Comparison of ENCODE assay signal across 2 cellular contexts in the genomic region with DNA sequence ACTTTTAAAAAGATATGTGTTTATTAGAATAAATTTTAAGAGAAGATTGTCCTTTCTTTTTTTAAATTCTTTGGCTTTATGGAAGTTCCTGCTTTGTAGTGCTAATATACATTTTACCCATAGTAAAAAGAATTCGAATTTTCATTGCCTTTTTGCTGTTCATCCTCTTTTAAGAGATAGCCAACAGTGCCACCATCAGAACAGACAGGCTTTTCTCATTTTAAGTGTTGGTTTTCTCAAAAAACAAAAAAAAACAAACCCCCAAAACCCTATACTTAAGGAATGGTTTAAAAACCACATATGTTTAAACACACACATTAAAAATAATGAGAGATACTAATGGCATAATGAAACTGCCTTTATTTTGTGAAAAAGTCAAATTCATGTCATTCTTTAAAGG.
TF ChIP-seq lines count a peak whose summit lies in the region.

No MANE protein-coding gene starts in this region.

TF ChIP-seq in SK-N-SH, 30 proteins besides CTCF, POLR2A, EP300 and RAD21 (continued from another document):
- TF ChIP-seq, protein P1, sequence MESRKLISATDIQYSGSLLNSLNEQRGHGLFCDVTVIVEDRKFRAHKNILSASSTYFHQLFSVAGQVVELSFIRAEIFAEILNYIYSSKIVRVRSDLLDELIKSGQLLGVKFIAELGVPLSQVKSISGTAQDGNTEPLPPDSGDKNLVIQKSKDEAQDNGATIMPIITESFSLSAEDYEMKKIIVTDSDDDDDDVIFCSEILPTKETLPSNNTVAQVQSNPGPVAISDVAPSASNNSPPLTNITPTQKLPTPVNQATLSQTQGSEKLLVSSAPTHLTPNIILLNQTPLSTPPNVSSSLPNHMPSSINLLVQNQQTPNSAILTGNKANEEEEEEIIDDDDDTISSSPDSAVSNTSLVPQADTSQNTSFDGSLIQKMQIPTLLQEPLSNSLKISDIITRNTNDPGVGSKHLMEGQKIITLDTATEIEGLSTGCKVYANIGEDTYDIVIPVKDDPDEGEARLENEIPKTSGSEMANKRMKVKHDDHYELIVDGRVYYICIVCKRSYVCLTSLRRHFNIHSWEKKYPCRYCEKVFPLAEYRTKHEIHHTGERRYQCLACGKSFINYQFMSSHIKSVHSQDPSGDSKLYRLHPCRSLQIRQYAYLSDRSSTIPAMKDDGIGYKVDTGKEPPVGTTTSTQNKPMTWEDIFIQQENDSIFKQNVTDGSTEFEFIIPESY (IDR thresholded peaks at IDR 0.05; ENCODE audit: borderline replicate concordance, low read depth), result no peak
- TF ChIP-seq FOSL2 (IDR thresholded peaks at IDR 0.05; ENCODE audit: borderline replicate concordance, low read depth), result no peak
- TF ChIP-seq, protein P2, sequence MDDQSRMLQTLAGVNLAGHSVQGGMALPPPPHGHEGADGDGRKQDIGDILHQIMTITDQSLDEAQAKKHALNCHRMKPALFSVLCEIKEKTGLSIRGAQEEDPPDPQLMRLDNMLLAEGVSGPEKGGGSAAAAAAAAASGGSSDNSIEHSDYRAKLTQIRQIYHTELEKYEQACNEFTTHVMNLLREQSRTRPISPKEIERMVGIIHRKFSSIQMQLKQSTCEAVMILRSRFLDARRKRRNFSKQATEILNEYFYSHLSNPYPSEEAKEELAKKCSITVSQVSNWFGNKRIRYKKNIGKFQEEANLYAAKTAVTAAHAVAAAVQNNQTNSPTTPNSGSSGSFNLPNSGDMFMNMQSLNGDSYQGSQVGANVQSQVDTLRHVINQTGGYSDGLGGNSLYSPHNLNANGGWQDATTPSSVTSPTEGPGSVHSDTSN (IDR thresholded peaks at IDR 0.05), result no peak
- TF ChIP-seq, protein P3, sequence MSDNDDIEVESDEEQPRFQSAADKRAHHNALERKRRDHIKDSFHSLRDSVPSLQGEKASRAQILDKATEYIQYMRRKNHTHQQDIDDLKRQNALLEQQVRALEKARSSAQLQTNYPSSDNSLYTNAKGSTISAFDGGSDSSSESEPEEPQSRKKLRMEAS (IDR thresholded peaks at IDR 0.05; ENCODE audit: low read depth), result no peak
- no peak for TF ChIP-seq POLR2AphosphoS5 (IDR thresholded peaks at IDR 0.05; ENCODE audit: low read depth, low read length)

TF ChIP-seq in SK-N-SH treated with all-trans-retinoic acid at 6 μM for 48 hours, 23 proteins besides CTCF, POLR2A, EP300 and RAD21 (continued from another document):
- TF ChIP-seq ESRRG (CRISPR knock-in tag; IDR thresholded peaks at IDR 0.05) (no peak), CSDC2 (CRISPR knock-in tag; IDR thresholded peaks at IDR 0.05) (no peak), ZNF70 (CRISPR knock-in tag; IDR thresholded peaks at IDR 0.05) (no peak), ZC3H10 (CRISPR knock-in tag; IDR thresholded peaks at IDR 0.05) (no peak), PATZ1 (CRISPR knock-in tag; IDR thresholded peaks at IDR 0.05; ENCODE audit: borderline replicate concordance) (no peak), BACH2 (CRISPR knock-in tag; IDR thresholded peaks at IDR 0.05; ENCODE audit: borderline replicate concordance) (no peak), ARNTL (CRISPR knock-in tag; IDR thresholded peaks at IDR 0.05; ENCODE audit: borderline replicate concordance, low read depth) (no peak), ISL1 (CRISPR knock-in tag; IDR thresholded peaks at IDR 0.05) (no peak), ZNF8 (CRISPR knock-in tag; IDR thresholded peaks at IDR 0.05) (no peak), RARB (CRISPR knock-in tag; IDR thresholded peaks at IDR 0.05) (no peak), CREB5 (CRISPR knock-in tag; IDR thresholded peaks at IDR 0.05; ENCODE audit: low read depth) (no peak)
- TF ChIP-seq, protein P4, sequence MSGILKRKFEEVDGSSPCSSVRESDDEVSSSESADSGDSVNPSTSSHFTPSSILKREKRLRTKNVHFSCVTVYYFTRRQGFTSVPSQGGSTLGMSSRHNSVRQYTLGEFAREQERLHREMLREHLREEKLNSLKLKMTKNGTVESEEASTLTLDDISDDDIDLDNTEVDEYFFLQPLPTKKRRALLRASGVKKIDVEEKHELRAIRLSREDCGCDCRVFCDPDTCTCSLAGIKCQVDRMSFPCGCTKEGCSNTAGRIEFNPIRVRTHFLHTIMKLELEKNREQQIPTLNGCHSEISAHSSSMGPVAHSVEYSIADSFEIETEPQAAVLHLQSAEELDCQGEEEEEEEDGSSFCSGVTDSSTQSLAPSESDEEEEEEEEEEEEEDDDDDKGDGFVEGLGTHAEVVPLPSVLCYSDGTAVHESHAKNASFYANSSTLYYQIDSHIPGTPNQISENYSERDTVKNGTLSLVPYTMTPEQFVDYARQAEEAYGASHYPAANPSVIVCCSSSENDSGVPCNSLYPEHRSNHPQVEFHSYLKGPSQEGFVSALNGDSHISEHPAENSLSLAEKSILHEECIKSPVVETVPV (CRISPR knock-in tag; IDR thresholded peaks at IDR 0.05), result no peak
